21 cellular contexts compared by ENCODE assay signal in genomic region chr5:139130217-139130616, GRCh38.
A peak's percentile ranks its signal among the peaks of the same experiment; 100 is the strongest.
DNase-seq lines count a peak whose midpoint lies in the region; ATAC-seq and TF ChIP-seq lines count a peak whose summit lies in the region.
"Had no signal": no experiment of that assay in that cellular context is flagged by ENCODE, and none has a peak within 500 bp of the region (broad histone marks: within the 10 kb centered on the region; RNA-seq: fewer than 3 reads in every experiment).

No MANE protein-coding gene starts in this region.

- intact Hi-C loops in left ventricle myocardium inferior (cut with micrococcal nuclease): no loop called here
- intact Hi-C loops in left ventricle myocardium superior (cut with micrococcal nuclease): no loop called here
- intact Hi-C loops in dorsolateral prefrontal cortex (cut with DNase I): loop anchor here (10.0 kb wide), 2 partner anchors 175 to 255 kb away; partner anchors contain the start of gene LRRTM2 (in 1 of the 2)
- intact Hi-C loops in sigmoid colon (cut with DNase I): no loop called here
- intact Hi-C loops in tibial artery (cut with DNase I; ENCODE audit: low total_unique reads): no loop called here
- intact Hi-C loops in body of pancreas (cut with DNase I): no loop called here

- no peaks in the 10 kb centered on the region for H3K27me3 ChIP-seq in left ventricle myocardium inferior (ENCODE audit: low read depth)
- H3K27me3 ChIP-seq in dorsolateral prefrontal cortex: no peaks in the 10 kb centered on the region
- no peaks in the 10 kb centered on the region for H3K27me3 ChIP-seq in sigmoid colon
- no peaks in the 10 kb centered on the region for H3K27me3 ChIP-seq in tibial artery
- no peaks in the 10 kb centered on the region for H3K27me3 ChIP-seq in body of pancreas
- H3K27me3 ChIP-seq: BE2C, SJSA1 had no signal

- no peak for TF ChIP-seq POLR2A in sigmoid colon (IDR thresholded peaks at IDR 0.05)
- TF ChIP-seq POLR2A in body of pancreas (IDR thresholded peaks at IDR 0.05): no peak

- ATAC-seq in left ventricle myocardium superior: no peak
- no peak for ATAC-seq in GM21723 (IDR thresholded peaks at IDR 0.05; ENCODE audit: unreplicated experiment)
- no peak for ATAC-seq in GM21526 (IDR thresholded peaks at IDR 0.05; ENCODE audit: low FRiP score, unreplicated experiment)
- no peak for ATAC-seq in body of pancreas

- no peak for TF ChIP-seq EP300 in sigmoid colon (IDR thresholded peaks at IDR 0.05)

- 88 to 92% methylated on average over 4 of the region's 4 CpGs for WGBS in sigmoid colon, 2 donors
- WGBS in body of pancreas, 2 donors: 82 to 85% methylated on average over 4 of the region's 4 CpGs

- H3K27ac ChIP-seq in left ventricle myocardium inferior (replicated peaks) (peak overlapping the region; percentile 91), dorsolateral prefrontal cortex (peak overlapping the region in 48 of 59 donors; percentile 11 to 96 (median 91)), sigmoid colon (peak overlapping the region; percentile 81 to 93 (median 90)), tibial artery (peak overlapping the region; percentile 77 to 83), body of pancreas (peak overlapping the region in 1 of 4 donors; percentile 74)
- H3K27ac ChIP-seq: GM23248, SJSA1 had no signal

- no peak for TF ChIP-seq CTCF in left ventricle myocardium inferior (IDR thresholded peaks at IDR 0.05; ENCODE audit: borderline replicate concordance)
- no peak for TF ChIP-seq CTCF in dorsolateral prefrontal cortex (IDR thresholded peaks at IDR 0.05 in 54 of 56, conservative IDR thresholded peaks at IDR 0.05 in 2 of 56; ENCODE audit: low read depth in 1 of 56, partially characterized antibody in 56 of 56)
- TF ChIP-seq CTCF in sigmoid colon (IDR thresholded peaks at IDR 0.05): no peak
- no peak for TF ChIP-seq CTCF in tibial artery (IDR thresholded peaks at IDR 0.05)
- no peak for TF ChIP-seq CTCF in body of pancreas (IDR thresholded peaks at IDR 0.05)

- H3K36me3 ChIP-seq in left ventricle myocardium inferior: peaks cover 2% of the 10 kb centered on the region
- H3K36me3 ChIP-seq in sigmoid colon: peaks cover 0 to 6% (median 0%) of the 10 kb centered on the region in 4 donors
- peaks cover 0 to 6% (median 3%) of the 10 kb centered on the region in 3 donors for H3K36me3 ChIP-seq in tibial artery
- H3K36me3 ChIP-seq in body of pancreas (replicated peaks in 1 of 2; ENCODE audit: insufficient read depth in 1 of 2, low read depth in 2 of 2): no peaks in the 10 kb centered on the region
- H3K36me3 ChIP-seq: BE2C, SJSA1 had no signal

- H3K4me1 ChIP-seq in left ventricle myocardium inferior (peaks cover 76% of the 10 kb centered on the region), sigmoid colon (peaks cover 0 to 63% (median 52%) of the 10 kb centered on the region in 4 donors), tibial artery (peaks cover 0 to 59% (median 38%) of the 10 kb centered on the region in 4 donors), body of pancreas (peaks cover 46% of the 10 kb centered on the region)
- H3K4me1 ChIP-seq: SJSA1 had no signal

- H3K9me3 ChIP-seq in left ventricle myocardium inferior (replicated peaks) (no peaks in the 10 kb centered on the region), sigmoid colon (no peaks in the 10 kb centered on the region), tibial artery (no peaks in the 10 kb centered on the region), body of pancreas (no peaks in the 10 kb centered on the region)
- H3K9me3 ChIP-seq: BE2C, SJSA1 had no signal

- DNase-seq in left ventricle myocardium inferior: no peak
- no peak for DNase-seq in left ventricle myocardium superior
- no peak for DNase-seq in dorsolateral prefrontal cortex
- no peak for DNase-seq in sigmoid colon
- DNase-seq in tibial artery: no peak
- no peak for DNase-seq in body of pancreas
- DNase-seq: BE2C, DMS53, GDM1, GM23248, H9, HFFc6, Kasumi-1, NCI-H1417 treated with DMSO at 0.1 percent for 48 hours, NCI-H2029, NCI-H446, NCI-H526, OCI-M1 had no signal

- no peak overlapping the region for H3K4me3 ChIP-seq in left ventricle myocardium inferior
- no peak overlapping the region for H3K4me3 ChIP-seq in dorsolateral prefrontal cortex
- no peak overlapping the region for H3K4me3 ChIP-seq in sigmoid colon
- no peak overlapping the region for H3K4me3 ChIP-seq in tibial artery
- H3K4me3 ChIP-seq in body of pancreas: no peak overlapping the region
- H3K4me3 ChIP-seq: GM23248, SJSA1 had no signal

Comparison
In these comparisons a context has a peak if more than half of its experiments do, and no peak if none do; other contexts are left out.
1. intact Hi-C loops: an anchor here in dorsolateral prefrontal cortex (10.0 kb wide); none called in left ventricle myocardium inferior, left ventricle myocardium superior, sigmoid colon, tibial artery and body of pancreas.